In the genomic region with DNA sequence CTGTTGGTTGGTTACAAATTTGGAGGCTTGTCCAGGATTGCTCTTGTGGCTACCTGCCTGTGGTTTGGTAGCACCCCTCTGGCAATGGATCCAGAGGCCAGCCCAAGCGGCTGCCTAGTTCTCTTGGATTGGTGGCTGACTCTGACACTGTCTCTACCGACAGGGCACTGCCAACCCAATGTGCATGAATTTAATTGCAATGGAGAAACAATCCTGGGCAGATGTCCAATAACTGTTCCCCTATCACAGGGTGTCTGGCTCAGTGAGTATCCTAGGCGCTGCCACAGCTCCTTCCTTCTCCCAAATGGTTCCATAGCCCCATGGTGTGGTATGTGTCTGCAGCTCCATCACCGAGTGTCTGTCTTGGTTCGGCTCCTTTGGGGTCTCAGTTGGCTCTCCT, we compare ENCODE assay signal across 19 cellular contexts. TPM values are rescaled to one million over a fixed set of nuclear protein-coding genes. Genes with fewer than 3 reads are reported as not detected.
A peak's percentile ranks its signal among the peaks of the same experiment; 100 is the strongest.
DNase-seq lines count a peak whose midpoint lies in the region; ATAC-seq, FAIRE-seq and TF ChIP-seq lines count a peak whose summit lies in the region.
"Had no signal": no experiment of that assay in that cellular context is flagged by ENCODE, and none has a peak within 500 bp of the region (broad histone marks: within the 10 kb centered on the region; RNA-seq: fewer than 3 reads in every experiment).

No MANE protein-coding gene starts in this region.

- 77 to 85% methylated on average over 5 of the region's 5 CpGs for WGBS in heart right ventricle, 2 donors

- TF ChIP-seq CTCF in heart right ventricle (IDR thresholded peaks at IDR 0.05), result no peak

- H3K27ac Mint-ChIP-seq in activated naive CD8-positive, alpha-beta T cell, result peak overlapping the region; percentile 47
- H3K27ac Mint-ChIP-seq in activated naive CD8-positive, alpha-beta T cell treated with anti-CD3 and anti-CD28 coated beads, Interleukin-2, amount 50 U/mL, for 24 hours, result no peak overlapping the region
- peak overlapping the region; percentile 43 for H3K27ac Mint-ChIP-seq in activated T-helper 17 cell treated with anti-CD3 and anti-CD28 coated beads, Interleukin-2, amount 50 U/mL, for 72 hours
- peak overlapping the region; percentile 79 for H3K27ac Mint-ChIP-seq in stimulated activated effector memory CD8-positive, alpha-beta T cell treated with anti-CD3 and anti-CD28 coated beads, Interleukin-12 subunit alpha, Interleukin-12 subunit beta, amount 100 ng/mL, for 72 hours

- peaks cover 21% of the 10 kb centered on the region for H3K36me3 Mint-ChIP-seq in activated naive CD8-positive, alpha-beta T cell
- peaks cover 66% of the 10 kb centered on the region for H3K36me3 Mint-ChIP-seq in activated naive CD8-positive, alpha-beta T cell treated with anti-CD3 and anti-CD28 coated beads, Interleukin-2, amount 50 U/mL, for 24 hours (ENCODE audit: low read depth)
- H3K36me3 Mint-ChIP-seq in activated T-helper 17 cell treated with anti-CD3 and anti-CD28 coated beads, Interleukin-2, amount 50 U/mL, for 72 hours (ENCODE audit: low read depth), result peaks cover 36% of the 10 kb centered on the region
- H3K36me3 Mint-ChIP-seq in stimulated activated effector memory CD8-positive, alpha-beta T cell treated with anti-CD3 and anti-CD28 coated beads, Interleukin-12 subunit alpha, Interleukin-12 subunit beta, amount 100 ng/mL, for 72 hours, result peaks cover 6% of the 10 kb centered on the region

- no peaks in the 10 kb centered on the region for H3K27me3 ChIP-seq in heart right ventricle

- peaks cover 0 to 7% (median 0%) of the 10 kb centered on the region in 9 donors for H3K36me3 ChIP-seq in heart right ventricle

- no peak for FAIRE-seq in frontal cortex (lab: Jason Lieb, UNC)
- FAIRE-seq: A549, GM12892 had no signal

- H3K27me3 Mint-ChIP-seq in activated naive CD8-positive, alpha-beta T cell, result no peaks in the 10 kb centered on the region
- H3K27me3 Mint-ChIP-seq in activated naive CD8-positive, alpha-beta T cell treated with anti-CD3 and anti-CD28 coated beads, Interleukin-2, amount 50 U/mL, for 24 hours, result no peaks in the 10 kb centered on the region
- no peaks in the 10 kb centered on the region for H3K27me3 Mint-ChIP-seq in activated T-helper 17 cell treated with anti-CD3 and anti-CD28 coated beads, Interleukin-2, amount 50 U/mL, for 72 hours

- H3K4me3 ChIP-seq in heart right ventricle, result no peak overlapping the region
- H3K4me3 ChIP-seq: A549 had no signal

- peak overlapping the region in 4 of 10 donors; percentile 7 to 22 (median 14) for H3K27ac ChIP-seq in heart right ventricle
- H3K27ac ChIP-seq: A549, C4-2B had no signal

- intact Hi-C loops in heart right ventricle (cut with DNase I), result no loop called here

- peaks cover 0 to 49% (median 40%) of the 10 kb centered on the region in 9 donors for H3K4me1 ChIP-seq in heart right ventricle
- H3K4me1 ChIP-seq: A549 had no signal

- DNase-seq in activated naive CD8-positive, alpha-beta T cell treated with anti-CD3 and anti-CD28 coated beads, Interleukin-2, amount 50 U/mL, for 24 hours, result no peak
- no peak for DNase-seq in heart right ventricle
- DNase-seq in stimulated activated effector memory CD8-positive, alpha-beta T cell treated with anti-CD3 and anti-CD28 coated beads, Interleukin-12 subunit alpha, Interleukin-12 subunit beta, amount 100 ng/mL, for 72 hours (ENCODE audit: low spot score in 2 of 2), result no peak
- DNase-seq in frontal cortex (ENCODE audit: low spot score in 2 of 2), result no peak
- DNase-seq in NCI-H1436 treated with DMSO at 0.1 percent for 48 hours (lab: John Stamatoyannopoulos, UW), result no peak
- DNase-seq: DMS 273 treated with DMSO at 0.1 percent for 48 hours, GF-D8, H7, NCI-H1436, NCI-H2029 treated with DMSO at 0.1 percent for 48 hours, NCI-H2171 treated with DMSO at 0.1 percent for 48 hours, NCI-H446 treated with DMSO at 0.1 percent for 48 hours, NCI-H748 treated with DMSO at 0.1 percent for 48 hours, RPMI8226 had no signal

- ATAC-seq in activated naive CD8-positive, alpha-beta T cell treated with anti-CD3 and anti-CD28 coated beads, Interleukin-2, amount 50 U/mL, for 24 hours, result no peak
- ATAC-seq in activated T-helper 17 cell treated with anti-CD3 and anti-CD28 coated beads, Interleukin-2, amount 50 U/mL, for 72 hours (replicated peaks), result no peak
- peak in 6 of 8 donors; percentile 42 to 89 (median 79) for ATAC-seq in heart right ventricle
- ATAC-seq in stimulated activated effector memory CD8-positive, alpha-beta T cell treated with anti-CD3 and anti-CD28 coated beads, Interleukin-12 subunit alpha, Interleukin-12 subunit beta, amount 100 ng/mL, for 72 hours, result no peak
- ATAC-seq: A549 had no signal

- peaks cover 11% of the 10 kb centered on the region for H3K9me3 Mint-ChIP-seq in activated naive CD8-positive, alpha-beta T cell (ENCODE audit: low read depth)
- H3K9me3 Mint-ChIP-seq in activated naive CD8-positive, alpha-beta T cell treated with anti-CD3 and anti-CD28 coated beads, Interleukin-2, amount 50 U/mL, for 24 hours, result peaks cover 21% of the 10 kb centered on the region
- H3K9me3 Mint-ChIP-seq in activated T-helper 17 cell treated with anti-CD3 and anti-CD28 coated beads, Interleukin-2, amount 50 U/mL, for 72 hours, result peaks cover 5% of the 10 kb centered on the region
- H3K9me3 Mint-ChIP-seq in stimulated activated effector memory CD8-positive, alpha-beta T cell treated with anti-CD3 and anti-CD28 coated beads, Interleukin-12 subunit alpha, Interleukin-12 subunit beta, amount 100 ng/mL, for 72 hours, result peaks cover 11% of the 10 kb centered on the region

- peaks cover 0 to 28% (median 14%) of the 10 kb centered on the region in 11 donors for H3K9me3 ChIP-seq in heart right ventricle

- no peak overlapping the region for H3K4me3 Mint-ChIP-seq in activated naive CD8-positive, alpha-beta T cell
- H3K4me3 Mint-ChIP-seq in activated naive CD8-positive, alpha-beta T cell treated with anti-CD3 and anti-CD28 coated beads, Interleukin-2, amount 50 U/mL, for 24 hours, result no peak overlapping the region
- H3K4me3 Mint-ChIP-seq in activated T-helper 17 cell treated with anti-CD3 and anti-CD28 coated beads, Interleukin-2, amount 50 U/mL, for 72 hours, result no peak overlapping the region
- no peak overlapping the region for H3K4me3 Mint-ChIP-seq in stimulated activated effector memory CD8-positive, alpha-beta T cell treated with anti-CD3 and anti-CD28 coated beads, Interleukin-12 subunit alpha, Interleukin-12 subunit beta, amount 100 ng/mL, for 72 hours

- peaks cover 51% of the 10 kb centered on the region for H3K4me1 Mint-ChIP-seq in activated naive CD8-positive, alpha-beta T cell (ENCODE audit: low read depth)
- H3K4me1 Mint-ChIP-seq in activated naive CD8-positive, alpha-beta T cell treated with anti-CD3 and anti-CD28 coated beads, Interleukin-2, amount 50 U/mL, for 24 hours, result peaks cover 60% of the 10 kb centered on the region
- peaks cover 31% of the 10 kb centered on the region for H3K4me1 Mint-ChIP-seq in activated T-helper 17 cell treated with anti-CD3 and anti-CD28 coated beads, Interleukin-2, amount 50 U/mL, for 72 hours
- H3K4me1 Mint-ChIP-seq in stimulated activated effector memory CD8-positive, alpha-beta T cell treated with anti-CD3 and anti-CD28 coated beads, Interleukin-12 subunit alpha, Interleukin-12 subunit beta, amount 100 ng/mL, for 72 hours, result peaks cover 32% of the 10 kb centered on the region

RNA-seq across cellular contexts. Expression of gene N4BP1, which starts 19.5 kb away (rescaled TPM):
- 10 to 100 TPM; 48.1 to 56.8 TPM for total RNA-seq in activated T-helper 17 cell treated with anti-CD3 and anti-CD28 coated beads, Interleukin-2, amount 50 U/mL, for 72 hours
- 10 to 100 TPM; 18.4 to 27.9 (median 21.5) TPM for total RNA-seq in heart right ventricle
- 1 to 10 TPM; 6.2 to 9.6 TPM for polyA plus RNA-seq in heart right ventricle
- 27.3 TPM for total RNA-seq in frontal cortex

Comparison
In these comparisons a context has a peak if more than half of its experiments do, and no peak if none do; other contexts are left out.
1. ATAC-seq: peak in heart right ventricle (6 of 8); none in activated naive CD8-positive, alpha-beta T cell treated with anti-CD3 and anti-CD28 coated beads, Interleukin-2, amount 50 U/mL, for 24 hours (single experiment), activated T-helper 17 cell treated with anti-CD3 and anti-CD28 coated beads, Interleukin-2, amount 50 U/mL, for 72 hours (single experiment) and stimulated activated effector memory CD8-positive, alpha-beta T cell treated with anti-CD3 and anti-CD28 coated beads, Interleukin-12 subunit alpha, Interleukin-12 subunit beta, amount 100 ng/mL, for 72 hours (single experiment).